In the genomic region with DNA sequence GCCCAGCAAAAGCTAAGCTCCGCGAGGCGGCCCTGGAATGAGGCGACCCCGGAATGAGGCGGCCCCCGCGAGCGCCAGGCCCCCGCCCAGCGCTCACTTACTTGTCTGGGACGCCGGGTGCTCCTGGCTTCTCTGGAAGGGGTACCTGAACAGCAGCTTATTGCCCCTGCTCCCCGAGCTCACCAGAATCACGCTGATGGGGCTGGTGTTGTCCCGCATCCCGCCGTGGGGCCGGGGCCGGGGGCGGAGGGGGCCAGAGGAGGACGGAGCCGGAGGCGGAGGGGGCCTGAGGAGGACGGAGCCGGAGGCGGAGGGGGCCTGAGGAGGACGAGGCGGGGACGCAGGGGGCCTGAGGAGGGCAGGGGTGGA, we compare ENCODE assay signal across 9 cellular contexts. TPM values are rescaled to one million over a fixed set of nuclear protein-coding genes. Genes with fewer than 3 reads are reported as not detected.
DNase-seq lines count a peak whose midpoint lies in the region; ATAC-seq, FAIRE-seq and TF ChIP-seq lines count a peak whose summit lies in the region.
"Had no signal": no experiment of that assay in that cellular context is flagged by ENCODE, and none has a peak within 500 bp of the region (broad histone marks: within the 10 kb centered on the region; RNA-seq: fewer than 3 reads in every experiment).

No MANE protein-coding gene starts in this region.

- H3K9ac ChIP-seq in ES-I3 (ENCODE audit: low read depth, low read length): peak overlapping the region; percentile 87
- H3K9ac ChIP-seq in astrocyte (ENCODE audit: low read length): peak overlapping the region; percentile 86

- DNase-seq in SJCRH30 (peak; percentile 27 to 44), astrocyte (ENCODE audit: low read depth) (no peak), HT-29 (ENCODE audit: low spot score) (no peak)
- peak in 2 of 3 donors; percentile 4 to 20 for DNase-seq in stimulated activated CD4-positive, alpha-beta T cell treated with anti-CD3 and anti-CD28 coated beads, Interleukin-12 subunit alpha, Interleukin-12 subunit beta, amount 100 ng/mL, for 48 hours (ENCODE audit: low read depth in 2 of 3, low spot score in 1 of 3)

- TF ChIP-seq CTCF in astrocyte (IDR thresholded peaks at IDR 0.05; ENCODE audit: insufficient read depth, low read depth, low read length): no peak

- H3K36me3 Mint-ChIP-seq in astrocyte (ENCODE audit: low read depth, unreplicated experiment): no peaks in the 10 kb centered on the region

- H3K4me1 ChIP-seq in ES-I3 (ENCODE audit: insufficient read depth, low read length) (no peaks in the 10 kb centered on the region), SJCRH30 (no peaks in the 10 kb centered on the region), astrocyte (ENCODE audit: insufficient read depth, low read length) (no peaks in the 10 kb centered on the region)

- FAIRE-seq in astrocyte (lab: Jason Lieb, UNC): no peak

- H2AFZ ChIP-seq in astrocyte (ENCODE audit: low read depth, low read length): peak overlapping the region; percentile 62

- H3K4me3 ChIP-seq in SJCRH30: peak overlapping the region; percentile 70
- H3K4me3 ChIP-seq in astrocyte (ENCODE audit: insufficient read depth, low read depth, low read length): peak overlapping the region; percentile 62
- peak overlapping the region; percentile 68 for H3K4me3 ChIP-seq in iPS-18c (ENCODE audit: insufficient read depth, low read depth, low read length)

- H3K4me1 Mint-ChIP-seq in astrocyte (ENCODE audit: low read depth, unreplicated experiment): peaks cover 2% of the 10 kb centered on the region

- peaks cover 44% of the 10 kb centered on the region for H3K79me2 ChIP-seq in astrocyte (ENCODE audit: insufficient read depth, low read length)

- ATAC-seq in HG02852 (IDR thresholded peaks at IDR 0.05; ENCODE audit: unreplicated experiment) (no peak), HG03520 (IDR thresholded peaks at IDR 0.05; ENCODE audit: unreplicated experiment) (no peak)

- H3K27me3 ChIP-seq in SJCRH30 (no peaks in the 10 kb centered on the region), astrocyte (ENCODE audit: insufficient read depth, low read length) (no peaks in the 10 kb centered on the region)

- H3K4me2 ChIP-seq in astrocyte (ENCODE audit: low read length): peak overlapping the region; percentile 83

- no peaks in the 10 kb centered on the region for H3K9me3 Mint-ChIP-seq in astrocyte (ENCODE audit: unreplicated experiment)

- H3K27ac ChIP-seq in SJCRH30 (peak overlapping the region; percentile 52), astrocyte (ENCODE audit: low read depth, low read length) (peak overlapping the region; percentile 48)

- peaks cover 8% of the 10 kb centered on the region for H4K20me1 ChIP-seq in astrocyte (ENCODE audit: insufficient read depth, low read length)

- H3K9me3 ChIP-seq in ES-I3 (ENCODE audit: control insufficient read depth, insufficient read depth, low read length) (no peaks in the 10 kb centered on the region), SJCRH30 (replicated peaks) (no peaks in the 10 kb centered on the region), astrocyte (ENCODE audit: insufficient read depth, low read depth, low read length) (no peaks in the 10 kb centered on the region), iPS-18c (ENCODE audit: control insufficient read depth, insufficient read depth, low read length) (no peaks in the 10 kb centered on the region)

- H3K4me3 Mint-ChIP-seq in astrocyte (ENCODE audit: unreplicated experiment): peak overlapping the region; percentile 91

- H3K27me3 Mint-ChIP-seq in astrocyte (ENCODE audit: low read depth, unreplicated experiment): no peaks in the 10 kb centered on the region

- peak overlapping the region; percentile 75 for H3K27ac Mint-ChIP-seq in astrocyte (ENCODE audit: unreplicated experiment)

- H3K36me3 ChIP-seq in ES-I3 (ENCODE audit: insufficient read depth, low read length) (no peaks in the 10 kb centered on the region), SJCRH30 (no peaks in the 10 kb centered on the region), astrocyte (ENCODE audit: insufficient read depth, low read length) (no peaks in the 10 kb centered on the region)

RNA-seq across cellular contexts. Expression of a gene that starts 0.4 kb away (rescaled TPM):
- total RNA-seq in SJCRH30 (2014; rRNA removed; shearing (Covaris generic)): 9.8 and 11.5 TPM in 2 replicates
- total RNA-seq in astrocyte: 23.5 and 29.0 TPM in 2 replicates
- 15.3 and 19.4 TPM in 2 replicates for total RNA-seq in HT-29 (2014; rRNA removed; shearing (Covaris generic))

RNA-seq across cellular contexts. Expression of a gene that starts 14.4 kb away (rescaled TPM):
- total RNA-seq in SJCRH30 (2014; rRNA removed; shearing (Covaris generic)): not detected in 2 replicates
- not detected in 2 replicates for total RNA-seq in astrocyte
- not detected in 2 replicates for total RNA-seq in HT-29 (2014; rRNA removed; shearing (Covaris generic))
- total RNA-seq: RPMI7951 had no signal

RNA-seq across cellular contexts. Expression of a gene that starts 27.7 kb away (rescaled TPM):
- total RNA-seq in SJCRH30 (2014; rRNA removed; shearing (Covaris generic)): not detected in 2 replicates
- not detected in 2 replicates for total RNA-seq in astrocyte
- total RNA-seq in HT-29 (2014; rRNA removed; shearing (Covaris generic)): not detected in 2 replicates
- total RNA-seq: RPMI7951 had no signal

RNA-seq across cellular contexts. Expression of a gene that starts 34.6 kb away (rescaled TPM):
- not detected in 2 replicates for total RNA-seq in SJCRH30 (2014; rRNA removed; shearing (Covaris generic))
- total RNA-seq in astrocyte: 1.4 TPM in 1 of 2 replicates, not detected in the other
- not detected in 2 replicates for total RNA-seq in HT-29 (2014; rRNA removed; shearing (Covaris generic))
- total RNA-seq: RPMI7951 had no signal

RNA-seq across cellular contexts. Expression of a gene that starts 38.4 kb away (rescaled TPM):
- 0.33 TPM in 1 of 2 replicates, not detected in the other for total RNA-seq in SJCRH30 (2014; rRNA removed; shearing (Covaris generic))
- total RNA-seq in astrocyte: 1.6 TPM in 1 of 2 replicates, not detected in the other
- total RNA-seq in HT-29 (2014; rRNA removed; shearing (Covaris generic)): not detected in 2 replicates
- total RNA-seq: RPMI7951 had no signal

Comparison
In these comparisons a context has a peak if more than half of its experiments do, and no peak if none do; other contexts are left out.
1. DNase-seq: peak in SJCRH30 (2 of 2) and stimulated activated CD4-positive, alpha-beta T cell treated with anti-CD3 and anti-CD28 coated beads, Interleukin-12 subunit alpha, Interleukin-12 subunit beta, amount 100 ng/mL, for 48 hours (2 of 3); none in astrocyte (single experiment) and HT-29 (single experiment).
2. Peak in every context shown above with its lines, with median percentiles within 50 percentile points of each other: H3K4me3 ChIP-seq.